Comparison of ENCODE assay signal across 25 cellular contexts in genomic region chr10:131587976-131588680, GRCh38.
"Had no signal": no experiment of that assay in that cellular context is flagged by ENCODE, and none has a peak within 500 bp of the region (broad histone marks: within the 10 kb centered on the region; RNA-seq: fewer than 3 reads in every experiment).

No MANE protein-coding gene starts in this region.

- H3K36me3 ChIP-seq: gastroesophageal sphincter, heart left ventricle, left ventricle myocardium inferior, lower lobe of right lung had no signal

- H3K27me3 ChIP-seq: foreskin keratinocyte, gastroesophageal sphincter, hepatocyte had no signal

- ATAC-seq: effector memory CD8-positive, alpha-beta T cell; esophagus mucosa; foreskin keratinocyte; gastroesophageal sphincter; heart left ventricle; left colon; left lobe of liver; lower lobe of right lung; mucosa of descending colon had no signal

- H3K4me1 ChIP-seq: foreskin keratinocyte, gastroesophageal sphincter, heart left ventricle, left ventricle myocardium inferior, lower lobe of right lung had no signal

- H3K4me2 ChIP-seq: hepatocyte had no signal

- H3K4me3 ChIP-seq: coronary artery, dorsolateral prefrontal cortex, gastroesophageal sphincter, heart left ventricle, hepatocyte, left ventricle myocardium inferior, lower lobe of right lung, mucosa of descending colon had no signal

- DNase-seq: dermis blood vessel endothelial cell; dorsolateral prefrontal cortex; effector CD8-positive, alpha-beta T cell; effector memory CD8-positive, alpha-beta T cell; endodermal cell; erythroblast; foreskin keratinocyte; heart left ventricle; hypothalamus; immature natural killer cell; islet precursor cell; kidney glomerular epithelial cell; left colon; left ventricle myocardium inferior; lower lobe of right lung; mesenchymal stem cell; mucosa of descending colon; naive B cell had no signal

- H3K4me1 Mint-ChIP-seq: immature natural killer cell, mesothelial cell of epicardium, naive B cell had no signal

- H3K9me3 ChIP-seq: lower lobe of right lung had no signal

- H3K27ac ChIP-seq: coronary artery, dorsolateral prefrontal cortex, epithelial cell of prostate, foreskin keratinocyte, gastroesophageal sphincter, heart left ventricle, hepatocyte, left ventricle myocardium inferior, lower lobe of right lung had no signal

- H3K4me3 Mint-ChIP-seq: effector memory CD8-positive, alpha-beta T cell; endodermal cell; immature natural killer cell; mesothelial cell of epicardium had no signal

- H3K9me3 Mint-ChIP-seq: endodermal cell had no signal

- H2AFZ ChIP-seq: hepatocyte had no signal

- H3K27ac Mint-ChIP-seq: effector memory CD8-positive, alpha-beta T cell; endodermal cell; immature natural killer cell; mesothelial cell of epicardium; naive B cell had no signal

- H3K36me3 Mint-ChIP-seq: immature natural killer cell, mesothelial cell of epicardium had no signal
